In the genomic region with DNA sequence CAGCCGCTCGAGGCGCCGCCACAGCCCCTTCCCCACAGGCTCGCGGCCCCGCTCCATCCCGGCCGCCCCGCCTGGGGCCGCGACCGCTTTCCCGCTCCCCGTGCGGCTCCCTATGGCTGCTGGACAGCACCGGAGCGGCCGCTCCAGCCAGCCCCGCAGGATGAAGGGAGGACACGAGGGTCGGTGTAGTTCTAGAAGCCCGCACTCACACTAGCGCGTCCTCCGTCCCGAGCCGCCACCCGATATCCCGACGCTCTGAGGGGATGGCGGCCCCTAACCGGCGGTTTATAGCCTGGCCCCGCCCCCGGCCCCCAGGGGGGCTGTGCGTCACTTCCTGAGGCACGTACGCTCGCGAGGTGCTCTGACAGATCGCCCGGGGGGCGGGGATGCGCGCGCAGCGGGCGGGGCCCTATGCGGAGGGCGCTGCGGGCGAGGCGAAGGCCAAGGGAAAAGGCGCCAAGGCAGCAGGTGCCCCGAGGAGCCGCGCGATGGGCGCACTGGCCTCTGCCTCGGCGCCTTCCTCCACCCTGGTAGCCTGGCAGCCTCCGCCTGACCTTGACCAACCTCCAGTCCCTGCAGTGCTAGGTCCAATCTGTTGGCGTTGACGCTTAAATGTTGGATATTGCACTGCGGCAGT, we compare ENCODE assay signal across 1 cellular context.
TF ChIP-seq lines count a peak whose summit lies in the region.

TSS of gene TFRC (minus strand) at position 257 of the 637 bp plus-strand sequence. CDS start 4,991 bp downstream, outside the sequence.

TF ChIP-seq in K562, 482 proteins besides CTCF, POLR2A, EP300 and RAD21 (continued from another document and continues in another):
- no peak for TF ChIP-seq ZNF407 (IDR thresholded peaks at IDR 0.05; ENCODE audit: low read depth)
- no peak for TF ChIP-seq NCOA1 (IDR thresholded peaks at IDR 0.05; ENCODE audit: low read depth)
- no peak for TF ChIP-seq ZNF311 (CRISPR knock-in tag; IDR thresholded peaks at IDR 0.05)
- TF ChIP-seq PHF21A (IDR thresholded peaks at IDR 0.05; ENCODE audit: borderline replicate concordance, low read depth): peak; percentile 57; the same call in 1 of the 2 replicates
- peak; percentile 31; the same call in 1 of the 2 replicates for TF ChIP-seq DPF2 (IDR thresholded peaks at IDR 0.05)
- TF ChIP-seq ZFP1 (CRISPR knock-in tag; IDR thresholded peaks at IDR 0.05): no peak
- TF ChIP-seq ILF3 (IDR thresholded peaks at IDR 0.05; ENCODE audit: borderline replicate concordance): peak; percentile 88; the same call in 1 of the 2 replicates
- TF ChIP-seq, protein P1, sequence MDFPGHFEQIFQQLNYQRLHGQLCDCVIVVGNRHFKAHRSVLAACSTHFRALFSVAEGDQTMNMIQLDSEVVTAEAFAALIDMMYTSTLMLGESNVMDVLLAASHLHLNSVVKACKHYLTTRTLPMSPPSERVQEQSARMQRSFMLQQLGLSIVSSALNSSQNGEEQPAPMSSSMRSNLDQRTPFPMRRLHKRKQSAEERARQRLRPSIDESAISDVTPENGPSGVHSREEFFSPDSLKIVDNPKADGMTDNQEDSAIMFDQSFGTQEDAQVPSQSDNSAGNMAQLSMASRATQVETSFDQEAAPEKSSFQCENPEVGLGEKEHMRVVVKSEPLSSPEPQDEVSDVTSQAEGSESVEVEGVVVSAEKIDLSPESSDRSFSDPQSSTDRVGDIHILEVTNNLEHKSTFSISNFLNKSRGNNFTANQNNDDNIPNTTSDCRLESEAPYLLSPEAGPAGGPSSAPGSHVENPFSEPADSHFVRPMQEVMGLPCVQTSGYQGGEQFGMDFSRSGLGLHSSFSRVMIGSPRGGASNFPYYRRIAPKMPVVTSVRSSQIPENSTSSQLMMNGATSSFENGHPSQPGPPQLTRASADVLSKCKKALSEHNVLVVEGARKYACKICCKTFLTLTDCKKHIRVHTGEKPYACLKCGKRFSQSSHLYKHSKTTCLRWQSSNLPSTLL (IDR thresholded peaks at IDR 0.05): no peak
- no peak for TF ChIP-seq HDGF (IDR thresholded peaks at IDR 0.05)
- no peak for TF ChIP-seq SAFB (IDR thresholded peaks at IDR 0.05; ENCODE audit: borderline replicate concordance, low read depth, low read length)
- no peak for TF ChIP-seq ZNF41 (CRISPR knock-in tag; conservative IDR thresholded peaks at IDR 0.05)
- TF ChIP-seq MCM7 (IDR thresholded peaks at IDR 0.05): no peak
- TF ChIP-seq ERF (CRISPR knock-in tag; IDR thresholded peaks at IDR 0.05): no peak
- TF ChIP-seq RBM17 (IDR thresholded peaks at IDR 0.05; ENCODE audit: borderline replicate concordance, low read depth, low read length): no peak
- no peak for TF ChIP-seq TAL1 (IDR thresholded peaks at IDR 0.05)
- no peak for TF ChIP-seq ESRRB (CRISPR knock-in tag; IDR thresholded peaks at IDR 0.05; ENCODE audit: borderline replicate concordance)
- TF ChIP-seq SNIP1 (IDR thresholded peaks at IDR 0.05; ENCODE audit: low read depth): no peak
- no peak for TF ChIP-seq KLF16 (IDR thresholded peaks at IDR 0.05)
- TF ChIP-seq ZEB2 (IDR thresholded peaks at IDR 0.05): peak; percentile 29; the same call in 1 of the 2 replicates
- TF ChIP-seq RCOR1 (IDR thresholded peaks at IDR 0.05; ENCODE audit: borderline replicate concordance in 1 of 2, low read depth in 2 of 2, low read length in 2 of 2): peak in 1 of 2 experiments; percentile 61; a peak in 1 of 4 replicates
- TF ChIP-seq ZNF143 (CRISPR knock-in tag; IDR thresholded peaks at IDR 0.05): no peak
- TF ChIP-seq PTRF (tag; IDR thresholded peaks at IDR 0.05): no peak
- no peak for TF ChIP-seq ARID3B (CRISPR knock-in tag; IDR thresholded peaks at IDR 0.05; ENCODE audit: borderline replicate concordance)
- TF ChIP-seq ZNF318 (IDR thresholded peaks at IDR 0.05; ENCODE audit: borderline replicate concordance in 1 of 2, low read depth in 1 of 2): no peak
- TF ChIP-seq MXD1 (CRISPR knock-in tag; IDR thresholded peaks at IDR 0.05; ENCODE audit: borderline replicate concordance, poor library complexity, severe bottlenecking): peak; percentile 15
- TF ChIP-seq, protein P2, sequence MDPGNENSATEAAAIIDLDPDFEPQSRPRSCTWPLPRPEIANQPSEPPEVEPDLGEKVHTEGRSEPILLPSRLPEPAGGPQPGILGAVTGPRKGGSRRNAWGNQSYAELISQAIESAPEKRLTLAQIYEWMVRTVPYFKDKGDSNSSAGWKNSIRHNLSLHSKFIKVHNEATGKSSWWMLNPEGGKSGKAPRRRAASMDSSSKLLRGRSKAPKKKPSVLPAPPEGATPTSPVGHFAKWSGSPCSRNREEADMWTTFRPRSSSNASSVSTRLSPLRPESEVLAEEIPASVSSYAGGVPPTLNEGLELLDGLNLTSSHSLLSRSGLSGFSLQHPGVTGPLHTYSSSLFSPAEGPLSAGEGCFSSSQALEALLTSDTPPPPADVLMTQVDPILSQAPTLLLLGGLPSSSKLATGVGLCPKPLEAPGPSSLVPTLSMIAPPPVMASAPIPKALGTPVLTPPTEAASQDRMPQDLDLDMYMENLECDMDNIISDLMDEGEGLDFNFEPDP (CRISPR knock-in tag; IDR thresholded peaks at IDR 0.05): no peak
- no peak for TF ChIP-seq ZNF79 (CRISPR knock-in tag; IDR thresholded peaks at IDR 0.05; ENCODE audit: low read depth)
- TF ChIP-seq ZNF431 (CRISPR knock-in tag; IDR thresholded peaks at IDR 0.05): peak; percentile 64; the same call in 1 of the 2 replicates
- no peak for TF ChIP-seq HDAC3 (IDR thresholded peaks at IDR 0.05; ENCODE audit: borderline replicate concordance, partially characterized antibody)
- TF ChIP-seq HMBOX1 (IDR thresholded peaks at IDR 0.05): no peak
